ENCODE assay signal across 8 cellular contexts in the genomic region with DNA sequence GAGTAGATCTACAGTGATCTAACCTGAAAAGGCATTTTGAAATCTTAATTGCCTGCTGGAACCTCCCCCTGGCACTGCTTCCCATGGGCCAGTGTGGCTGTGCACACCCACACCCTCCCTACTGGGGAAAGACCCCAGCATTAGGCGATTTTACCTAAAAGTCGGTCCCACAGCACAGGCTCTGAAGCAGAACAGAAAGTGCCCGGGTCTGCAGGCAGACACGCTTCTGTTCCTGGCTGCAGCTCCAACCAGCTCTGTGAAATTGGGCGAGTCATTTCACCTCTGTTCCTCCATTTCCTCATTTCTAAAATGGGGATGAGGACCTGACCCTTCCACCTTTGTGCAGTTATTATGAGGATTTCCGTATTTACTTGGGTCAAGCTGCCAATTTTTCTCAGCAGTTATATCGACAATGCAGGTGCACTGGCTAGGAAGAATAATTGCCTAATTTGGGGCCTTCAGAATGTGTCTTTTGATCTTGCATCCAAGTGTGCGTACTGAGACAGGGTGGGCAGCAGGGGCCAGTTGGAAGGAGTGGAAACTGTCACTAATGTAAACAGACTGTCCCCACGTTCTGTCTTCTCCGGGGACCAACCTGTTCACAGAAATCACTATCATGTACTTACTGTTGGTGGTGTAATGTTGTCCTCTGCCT. TPM values are rescaled to one million over a fixed set of nuclear protein-coding genes. Genes with fewer than 3 reads are reported as not detected.
DNase-seq lines count a peak whose midpoint lies in the region; ATAC-seq and TF ChIP-seq lines count a peak whose summit lies in the region.

No MANE protein-coding gene starts in this region.

- H3K27ac ChIP-seq in C4-2B: peak overlapping the region; percentile 95

- TF ChIP-seq CTCF in C4-2B (conservative IDR thresholded peaks at IDR 0.05): no peak
- no peak for TF ChIP-seq CTCF in mesothelial cell of epicardium (IDR thresholded peaks at IDR 0.05; ENCODE audit: unreplicated experiment)

- CTCF ChIA-PET in activated CD8-positive, alpha-beta memory T cell treated with anti-CD3 and anti-CD28 coated beads, Interleukin-2, amount 10 ng/mL, durations not matched to agents 7 days and 5 days (lab: Charles Lee): interaction anchor here (1.2 kb wide), 1 partner anchor 352 kb away, joined by 3 read pairs; no protein-coding TSS in a partner anchor

- peak; percentile 33 for ATAC-seq in GM21717 (IDR thresholded peaks at IDR 0.05; ENCODE audit: unreplicated experiment)
- no peak for ATAC-seq in activated CD8-positive, alpha-beta memory T cell treated with anti-CD3 and anti-CD28 coated beads, Interleukin-2, amount 10 ng/mL, durations not matched to agents 7 days and 5 days

- no peak for DNase-seq in activated T-helper 1 cell treated with anti-CD3 and anti-CD28 coated beads, Interleukin-12 subunit alpha, Interleukin-12 subunit beta, Interleukin-2, Interleukin-4 antibody, amounts not matched to agents 30 ng/mL and 10 ng/mL and 1 ng/mL, durations not matched to agents 14 hours and 24 hours and 36 hours (ENCODE audit: low spot score)
- DNase-seq in mesothelial cell of epicardium (ENCODE audit: low spot score in 2 of 2, unreplicated experiment in 2 of 2): no peak
- DNase-seq in NCI-H82 (lab: John Stamatoyannopoulos, UW): no peak
- DNase-seq in ACHN: no peak
- no peak for DNase-seq in HuH-7.5 (ENCODE audit: low spot score)
- no peak for DNase-seq in activated CD8-positive, alpha-beta memory T cell treated with anti-CD3 and anti-CD28 coated beads, Interleukin-2, amount 10 ng/mL, durations not matched to agents 7 days and 5 days

- H3K36me3 Mint-ChIP-seq in activated T-helper 1 cell treated with anti-CD3 and anti-CD28 coated beads, Interleukin-12 subunit alpha, Interleukin-12 subunit beta, Interleukin-2, Interleukin-4 antibody, amounts not matched to agents 30 ng/mL and 10 ng/mL and 1 ng/mL, durations not matched to agents 14 hours and 24 hours and 36 hours (ENCODE audit: low read depth): no peaks in the 10 kb centered on the region
- H3K36me3 Mint-ChIP-seq in mesothelial cell of epicardium: no peaks in the 10 kb centered on the region
- H3K36me3 Mint-ChIP-seq in activated CD8-positive, alpha-beta memory T cell treated with anti-CD3 and anti-CD28 coated beads, Interleukin-2, amount 10 ng/mL, durations not matched to agents 7 days and 5 days: no peaks in the 10 kb centered on the region

- H3K27me3 Mint-ChIP-seq in activated T-helper 1 cell treated with anti-CD3 and anti-CD28 coated beads, Interleukin-12 subunit alpha, Interleukin-12 subunit beta, Interleukin-2, Interleukin-4 antibody, amounts not matched to agents 30 ng/mL and 10 ng/mL and 1 ng/mL, durations not matched to agents 14 hours and 24 hours and 36 hours (ENCODE audit: insufficient read depth): peaks cover 12% of the 10 kb centered on the region
- H3K27me3 Mint-ChIP-seq in mesothelial cell of epicardium (ENCODE audit: low read depth): no peaks in the 10 kb centered on the region
- peaks cover 24% of the 10 kb centered on the region for H3K27me3 Mint-ChIP-seq in activated CD8-positive, alpha-beta memory T cell treated with anti-CD3 and anti-CD28 coated beads, Interleukin-2, amount 10 ng/mL, durations not matched to agents 7 days and 5 days

- in situ Hi-C loops in ACHN (cut with HindIII; ENCODE audit: low pct_ligation_motif_present, low pct_unique_long_range_greater_than_20kb, low sequenced_read_pairs): no loop called here

- H3K9me3 Mint-ChIP-seq in activated T-helper 1 cell treated with anti-CD3 and anti-CD28 coated beads, Interleukin-12 subunit alpha, Interleukin-12 subunit beta, Interleukin-2, Interleukin-4 antibody, amounts not matched to agents 30 ng/mL and 10 ng/mL and 1 ng/mL, durations not matched to agents 14 hours and 24 hours and 36 hours: no peaks in the 10 kb centered on the region
- H3K9me3 Mint-ChIP-seq in mesothelial cell of epicardium: no peaks in the 10 kb centered on the region
- H3K9me3 Mint-ChIP-seq in activated CD8-positive, alpha-beta memory T cell treated with anti-CD3 and anti-CD28 coated beads, Interleukin-2, amount 10 ng/mL, durations not matched to agents 7 days and 5 days (ENCODE audit: low read depth): no peaks in the 10 kb centered on the region

- H3K4me3 Mint-ChIP-seq in activated T-helper 1 cell treated with anti-CD3 and anti-CD28 coated beads, Interleukin-12 subunit alpha, Interleukin-12 subunit beta, Interleukin-2, Interleukin-4 antibody, amounts not matched to agents 30 ng/mL and 10 ng/mL and 1 ng/mL, durations not matched to agents 14 hours and 24 hours and 36 hours: peak overlapping the region; percentile 45
- H3K4me3 Mint-ChIP-seq in mesothelial cell of epicardium: no peak overlapping the region
- no peak overlapping the region for H3K4me3 Mint-ChIP-seq in activated CD8-positive, alpha-beta memory T cell treated with anti-CD3 and anti-CD28 coated beads, Interleukin-2, amount 10 ng/mL, durations not matched to agents 7 days and 5 days

- H3K4me1 Mint-ChIP-seq in activated T-helper 1 cell treated with anti-CD3 and anti-CD28 coated beads, Interleukin-12 subunit alpha, Interleukin-12 subunit beta, Interleukin-2, Interleukin-4 antibody, amounts not matched to agents 30 ng/mL and 10 ng/mL and 1 ng/mL, durations not matched to agents 14 hours and 24 hours and 36 hours (ENCODE audit: low read depth): peaks cover 86% of the 10 kb centered on the region
- H3K4me1 Mint-ChIP-seq in mesothelial cell of epicardium: peaks cover 90% of the 10 kb centered on the region
- peaks cover 43% of the 10 kb centered on the region for H3K4me1 Mint-ChIP-seq in activated CD8-positive, alpha-beta memory T cell treated with anti-CD3 and anti-CD28 coated beads, Interleukin-2, amount 10 ng/mL, durations not matched to agents 7 days and 5 days

- peak overlapping the region; percentile 41 for H3K27ac Mint-ChIP-seq in activated T-helper 1 cell treated with anti-CD3 and anti-CD28 coated beads, Interleukin-12 subunit alpha, Interleukin-12 subunit beta, Interleukin-2, Interleukin-4 antibody, amounts not matched to agents 30 ng/mL and 10 ng/mL and 1 ng/mL, durations not matched to agents 14 hours and 24 hours and 36 hours
- peak overlapping the region; percentile 87 for H3K27ac Mint-ChIP-seq in mesothelial cell of epicardium
- no peak overlapping the region for H3K27ac Mint-ChIP-seq in activated CD8-positive, alpha-beta memory T cell treated with anti-CD3 and anti-CD28 coated beads, Interleukin-2, amount 10 ng/mL, durations not matched to agents 7 days and 5 days

- intact Hi-C loops in activated T-helper 1 cell treated with anti-CD3 and anti-CD28 coated beads, Interleukin-12 subunit alpha, Interleukin-12 subunit beta, Interleukin-2, Interleukin-4 antibody, amounts not matched to agents 30 ng/mL and 10 ng/mL and 1 ng/mL, durations not matched to agents 14 hours and 24 hours and 36 hours (cut with micrococcal nuclease): no loop called here

RNA-seq across cellular contexts. Expression of a gene that starts 7.1 kb away (rescaled TPM):
- 1.8 and 1.9 TPM in 2 replicates for total RNA-seq in activated T-helper 1 cell treated with anti-CD3 and anti-CD28 coated beads, Interleukin-12 subunit alpha, Interleukin-12 subunit beta, Interleukin-2, Interleukin-4 antibody, amounts not matched to agents 30 ng/mL and 10 ng/mL and 1 ng/mL, durations not matched to agents 14 hours and 24 hours and 36 hours
- 60.9 to 63.1 TPM (median 61.0 TPM) in 3 replicates for total RNA-seq in mesothelial cell of epicardium
- total RNA-seq in activated CD8-positive, alpha-beta memory T cell treated with anti-CD3 and anti-CD28 coated beads, Interleukin-2, amount 10 ng/mL, durations not matched to agents 7 days and 5 days: 1 to 10 TPM; 2.6 to 3.5 TPM

Comparison
In these comparisons a context has a peak if more than half of its experiments do, and no peak if none do; other contexts are left out.
1. RNA of a gene that starts 7.1 kb away (total RNA-seq): 60.9 to 63.1 TPM in mesothelial cell of epicardium; 2.6 to 3.5 TPM in activated CD8-positive, alpha-beta memory T cell treated with anti-CD3 and anti-CD28 coated beads, Interleukin-2, amount 10 ng/mL, durations not matched to agents 7 days and 5 days and 1.8 to 1.9 TPM in activated T-helper 1 cell treated with anti-CD3 and anti-CD28 coated beads, Interleukin-12 subunit alpha, Interleukin-12 subunit beta, Interleukin-2, Interleukin-4 antibody, amounts not matched to agents 30 ng/mL and 10 ng/mL and 1 ng/mL, durations not matched to agents 14 hours and 24 hours and 36 hours; every median in the first group is over 10 times any median in the second.